ENCODE assay signal across 1 cellular context in the genomic region with DNA sequence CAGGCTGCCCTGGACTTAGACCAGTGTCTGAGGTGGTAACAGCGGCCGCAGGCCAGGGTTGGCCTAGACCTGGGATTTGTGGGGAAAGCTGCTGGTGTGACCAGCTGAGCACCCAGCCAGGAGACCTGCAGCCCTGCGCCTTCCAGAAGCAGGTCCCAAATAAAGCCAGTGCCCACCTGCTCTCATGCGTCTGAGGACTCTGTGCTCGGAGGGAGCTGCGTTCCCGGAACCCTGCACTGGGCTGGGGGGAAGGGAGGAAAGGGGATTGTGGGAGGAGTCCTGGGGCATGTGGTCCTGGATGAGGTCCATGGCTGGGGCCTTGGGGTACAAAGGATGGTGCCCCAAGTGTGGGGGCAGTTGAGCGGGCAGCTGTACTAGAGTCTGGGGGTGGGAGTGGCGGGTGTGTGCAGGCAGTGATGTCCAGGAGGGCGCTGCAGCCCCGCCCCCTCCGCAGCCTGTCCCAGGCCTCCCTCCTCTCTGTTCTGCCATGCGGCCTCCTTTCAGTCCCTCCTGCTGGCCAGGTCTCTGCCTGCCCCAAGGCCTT.
A peak's percentile ranks its signal among the peaks of the same experiment; 100 is the strongest.
TF ChIP-seq lines count a peak whose summit lies in the region.

No MANE protein-coding gene starts in this region.

TF ChIP-seq in H1, 55 proteins besides CTCF, POLR2A, EP300 and RAD21:
- no peak for TF ChIP-seq SIX5 (IDR thresholded peaks at IDR 0.05; ENCODE audit: low read depth, low read length)
- TF ChIP-seq, protein P1, sequence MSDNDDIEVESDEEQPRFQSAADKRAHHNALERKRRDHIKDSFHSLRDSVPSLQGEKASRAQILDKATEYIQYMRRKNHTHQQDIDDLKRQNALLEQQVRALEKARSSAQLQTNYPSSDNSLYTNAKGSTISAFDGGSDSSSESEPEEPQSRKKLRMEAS (IDR thresholded peaks at IDR 0.05), result peak; percentile 30; the same call in 1 of the 2 replicates
